28 cellular contexts compared by ENCODE assay signal in genomic region chr10:107924458-107924857, GRCh38.
"Had no signal": no experiment of that assay in that cellular context is flagged by ENCODE, and none has a peak within 500 bp of the region (broad histone marks: within the 10 kb centered on the region; RNA-seq: fewer than 3 reads in every experiment).

No MANE protein-coding gene starts in this region.

- H3K4me1 ChIP-seq: ascending aorta, breast epithelium, colonic mucosa, esophagus muscularis mucosa, foreskin keratinocyte, gastrocnemius medialis, heart left ventricle had no signal

- DNase-seq: activated CD4-positive, alpha-beta memory T cell treated with anti-CD3 and anti-CD28 coated beads for 36 hours; activated CD4-positive, alpha-beta T cell treated with anti-CD3 and anti-CD28 coated beads for 36 hours; activated CD4-positive, alpha-beta T cell treated with anti-CD3 and anti-CD28 coated beads, Interleukin-2, amount 10 ng/mL, durations not matched to agents 24 days and 14 days; activated CD4-positive, CD25-positive, alpha-beta regulatory T cell; activated CD4-positive, CD25-positive, alpha-beta regulatory T cell treated with anti-CD3 and anti-CD28 coated beads, Interleukin-2, amount 50 U/mL, for 72 hours; activated CD8-positive, alpha-beta memory T cell treated with anti-CD3 and anti-CD28 coated beads, Interleukin-2, amount 10 ng/mL, durations not matched to agents 7 days and 5 days; activated CD8-positive, alpha-beta memory T cell treated with anti-CD3 and anti-CD28 coated beads, Interleukin-2, amount 50 U/mL, for 4 hours; activated CD8-positive, alpha-beta T cell treated with anti-CD3 and anti-CD28 coated beads, Interleukin-2, amount 10 ng/mL, durations not matched to agents 7 days and 5 days; activated effector memory CD4-positive, alpha-beta T cell treated with anti-CD3 and anti-CD28 coated beads, Interleukin-2, amount 50 U/mL, for 16 hours; activated naive CD4-positive, alpha-beta T cell treated with anti-CD3 and anti-CD28 coated beads for 36 hours; activated naive CD8-positive, alpha-beta T cell treated with anti-CD3 and anti-CD28 coated beads for 36 hours; activated naive CD8-positive, alpha-beta T cell treated with anti-CD3 and anti-CD28 coated beads, Interleukin-2, amount 50 U/mL, for 24 hours; activated T-cell treated with anti-CD3 and anti-CD28 coated beads, Interleukin-2, amount 50 U/mL, for 1 hour; activated T-cell treated with anti-CD3 and anti-CD28 coated beads, Interleukin-2, amount 50 U/mL, for 48 hours; central memory CD4-positive, alpha-beta T cell; cerebellar nuclear complex; colonic mucosa; effector CD8-positive, alpha-beta T cell; endodermal cell; foreskin keratinocyte; gastrocnemius medialis; glutamatergic neuron; heart left ventricle; T-helper 17 cell had no signal

- ATAC-seq: activated CD4-positive, alpha-beta T cell treated with anti-CD3 and anti-CD28 coated beads for 36 hours; activated CD8-positive, alpha-beta memory T cell treated with anti-CD3 and anti-CD28 coated beads, Interleukin-2, amount 10 ng/mL, durations not matched to agents 7 days and 5 days; activated CD8-positive, alpha-beta T cell treated with anti-CD3 and anti-CD28 coated beads, Interleukin-2, amount 10 ng/mL, durations not matched to agents 7 days and 5 days; activated naive CD8-positive, alpha-beta T cell treated with anti-CD3 and anti-CD28 coated beads, Interleukin-2, amount 50 U/mL, for 24 hours; foreskin keratinocyte; gastrocnemius medialis; heart left ventricle; T-helper 17 cell had no signal

- H3K4me3 ChIP-seq: ascending aorta, breast epithelium, cardiac muscle cell, colonic mucosa, esophagus muscularis mucosa, gastrocnemius medialis, heart left ventricle had no signal

- H3K27me3 ChIP-seq: ascending aorta, breast epithelium, cardiac muscle cell, colonic mucosa, foreskin keratinocyte, gastrocnemius medialis had no signal

- H3K36me3 ChIP-seq: ascending aorta, breast epithelium, cardiac muscle cell, colonic mucosa, esophagus muscularis mucosa, gastrocnemius medialis, heart left ventricle had no signal

- H3K9me3 ChIP-seq: ascending aorta, breast epithelium, colonic mucosa, gastrocnemius medialis had no signal

- H3K27ac ChIP-seq: ascending aorta, breast epithelium, cardiac muscle cell, colonic mucosa, esophagus muscularis mucosa, foreskin keratinocyte, gastrocnemius medialis, heart left ventricle had no signal
